1 cellular context compared by ENCODE assay signal in genomic region chr2:63344575-63345284, GRCh38.
TF ChIP-seq lines count a peak whose summit lies in the region.

No MANE protein-coding gene starts in this region.

TF ChIP-seq in GM12878, 131 proteins besides CTCF, POLR2A, EP300 and RAD21 (continued from another document):
- TF ChIP-seq SP1 (IDR thresholded peaks at IDR 0.05; ENCODE audit: low read depth, low read length) = no peak
- TF ChIP-seq SPI1 (IDR thresholded peaks at IDR 0.05; ENCODE audit: borderline replicate concordance, insufficient read depth, low read depth, low read length) = peak; percentile 84; the same call in 1 of the 2 replicates
- TF ChIP-seq BCL11A (IDR thresholded peaks at IDR 0.05; ENCODE audit: low read depth, low read length) = peak; percentile 39; the same call in 1 of the 2 replicates
- peak; percentile 41; the same call in 1 of the 2 replicates for TF ChIP-seq RELB (IDR thresholded peaks at IDR 0.05; ENCODE audit: low read depth)
- no peak for TF ChIP-seq CHD2 (IDR thresholded peaks at IDR 0.05; ENCODE audit: borderline replicate concordance, low read depth, low read length)
